26 cellular contexts compared by ENCODE assay signal in genomic region chr1:246814890-246815289, GRCh38.
"Had no signal": no experiment of that assay in that cellular context is flagged by ENCODE, and none has a peak within 500 bp of the region (broad histone marks: within the 10 kb centered on the region; RNA-seq: fewer than 3 reads in every experiment).

No MANE protein-coding gene starts in this region.

- DNase-seq: IMR-90; Kasumi-1; MM.1S; NCI-H1092 treated with DMSO at 0.1 percent for 48 hours; NCI-H1436; NCI-H187; NCI-H2029; NCI-H2081 treated with DMSO at 0.1 percent for 48 hours; NCI-H2171; NCI-H226; NCI-H446; NCI-H510A; NCI-H524 treated with DMSO at 0.1 percent for 48 hours; NCI-H69; NCI-H774; NK-92 treated with Interleukin-12 subunit alpha and Interleukin-12 subunit beta, amount 100 ng/mL, for 24 hours; PC-3; SHP77; SK-N-SH; SW 1271; T-cell had no signal

- H3K36me3 Mint-ChIP-seq: T-cell had no signal

- ATAC-seq: Panc1, PC-3, T-cell had no signal

- H3K4me2 ChIP-seq: KMS-11, SK-N-SH had no signal

- FAIRE-seq: HTR-8/SVneo had no signal

- H3K27ac ChIP-seq: HL-60, KMS-11, RWPE1 had no signal

- H3K27ac Mint-ChIP-seq: T-cell had no signal

- H3K4me3 Mint-ChIP-seq: T-cell had no signal

- H3K9me3 ChIP-seq: SK-N-SH had no signal

- H3K9ac ChIP-seq: KMS-11, SK-N-SH had no signal
